Comparison of ENCODE assay signal across 1 cellular context in genomic region chr7:45456747-45457146, GRCh38.
TF ChIP-seq lines count a peak whose summit lies in the region.

No MANE protein-coding gene starts in this region.

TF ChIP-seq in H1, 55 proteins besides CTCF, POLR2A, EP300 and RAD21 (continued from another document):
- TF ChIP-seq CHD7 (IDR thresholded peaks at IDR 0.05; ENCODE audit: insufficient replicate concordance, low read length) = no peak
- TF ChIP-seq TCF12 (IDR thresholded peaks at IDR 0.05; ENCODE audit: low read depth, low read length) = no peak
- no peak for TF ChIP-seq GABPA (IDR thresholded peaks at IDR 0.05; ENCODE audit: borderline replicate concordance, insufficient read depth, low read length)
- TF ChIP-seq RFX5 (IDR thresholded peaks at IDR 0.05; ENCODE audit: borderline replicate concordance, low read depth, low read length) = no peak
TF ChIP-seq in H1: peak in this region for 0.
